1 cellular context compared by ENCODE assay signal in genomic region chr2:108616731-108617161, GRCh38.
A peak's percentile ranks its signal among the peaks of the same experiment; 100 is the strongest.
TF ChIP-seq lines count a peak whose summit lies in the region.

No MANE protein-coding gene starts in this region.

TF ChIP-seq in HEK293, 187 proteins besides CTCF, POLR2A, EP300 and RAD21 (continued from another document and continues in another):
- no peak for TF ChIP-seq ZBTB10 (tag by site-specific recombination; IDR thresholded peaks at IDR 0.05)
- no peak for TF ChIP-seq ZNF19 (tag by site-specific recombination; IDR thresholded peaks at IDR 0.05; ENCODE audit: low read depth)
- no peak for TF ChIP-seq ZNF292 (tag by site-specific recombination; IDR thresholded peaks at IDR 0.05; ENCODE audit: borderline replicate concordance, low read depth)
- TF ChIP-seq, protein P1, sequence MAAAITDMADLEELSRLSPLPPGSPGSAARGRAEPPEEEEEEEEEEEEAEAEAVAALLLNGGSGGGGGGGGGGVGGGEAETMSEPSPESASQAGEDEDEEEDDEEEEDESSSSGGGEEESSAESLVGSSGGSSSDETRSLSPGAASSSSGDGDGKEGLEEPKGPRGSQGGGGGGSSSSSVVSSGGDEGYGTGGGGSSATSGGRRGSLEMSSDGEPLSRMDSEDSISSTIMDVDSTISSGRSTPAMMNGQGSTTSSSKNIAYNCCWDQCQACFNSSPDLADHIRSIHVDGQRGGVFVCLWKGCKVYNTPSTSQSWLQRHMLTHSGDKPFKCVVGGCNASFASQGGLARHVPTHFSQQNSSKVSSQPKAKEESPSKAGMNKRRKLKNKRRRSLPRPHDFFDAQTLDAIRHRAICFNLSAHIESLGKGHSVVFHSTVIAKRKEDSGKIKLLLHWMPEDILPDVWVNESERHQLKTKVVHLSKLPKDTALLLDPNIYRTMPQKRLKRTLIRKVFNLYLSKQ (tag by site-specific recombination; IDR thresholded peaks at IDR 0.05; ENCODE audit: borderline replicate concordance): no peak
- TF ChIP-seq, protein P2, sequence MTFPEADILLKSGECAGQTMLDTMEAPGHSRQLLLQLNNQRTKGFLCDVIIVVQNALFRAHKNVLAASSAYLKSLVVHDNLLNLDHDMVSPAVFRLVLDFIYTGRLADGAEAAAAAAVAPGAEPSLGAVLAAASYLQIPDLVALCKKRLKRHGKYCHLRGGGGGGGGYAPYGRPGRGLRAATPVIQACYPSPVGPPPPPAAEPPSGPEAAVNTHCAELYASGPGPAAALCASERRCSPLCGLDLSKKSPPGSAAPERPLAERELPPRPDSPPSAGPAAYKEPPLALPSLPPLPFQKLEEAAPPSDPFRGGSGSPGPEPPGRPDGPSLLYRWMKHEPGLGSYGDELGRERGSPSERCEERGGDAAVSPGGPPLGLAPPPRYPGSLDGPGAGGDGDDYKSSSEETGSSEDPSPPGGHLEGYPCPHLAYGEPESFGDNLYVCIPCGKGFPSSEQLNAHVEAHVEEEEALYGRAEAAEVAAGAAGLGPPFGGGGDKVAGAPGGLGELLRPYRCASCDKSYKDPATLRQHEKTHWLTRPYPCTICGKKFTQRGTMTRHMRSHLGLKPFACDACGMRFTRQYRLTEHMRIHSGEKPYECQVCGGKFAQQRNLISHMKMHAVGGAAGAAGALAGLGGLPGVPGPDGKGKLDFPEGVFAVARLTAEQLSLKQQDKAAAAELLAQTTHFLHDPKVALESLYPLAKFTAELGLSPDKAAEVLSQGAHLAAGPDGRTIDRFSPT (tag by site-specific recombination; IDR thresholded peaks at IDR 0.05): peak; percentile 36; the same call in 1 of the 2 replicates
- TF ChIP-seq ZNF214 (tag by site-specific recombination; IDR thresholded peaks at IDR 0.05; ENCODE audit: borderline replicate concordance): no peak
- no peak for TF ChIP-seq ZBTB7A (tag by site-specific recombination; IDR thresholded peaks at IDR 0.05; ENCODE audit: low read depth)
- TF ChIP-seq, protein P3, sequence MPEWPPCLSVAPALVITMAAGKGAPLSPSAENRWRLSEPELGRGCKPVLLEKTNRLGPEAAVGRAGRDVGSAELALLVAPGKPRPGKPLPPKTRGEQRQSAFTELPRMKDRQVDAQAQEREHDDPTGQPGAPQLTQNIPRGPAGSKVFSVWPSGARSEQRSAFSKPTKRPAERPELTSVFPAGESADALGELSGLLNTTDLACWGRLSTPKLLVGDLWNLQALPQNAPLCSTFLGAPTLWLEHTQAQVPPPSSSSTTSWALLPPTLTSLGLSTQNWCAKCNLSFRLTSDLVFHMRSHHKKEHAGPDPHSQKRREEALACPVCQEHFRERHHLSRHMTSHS (tag by site-specific recombination; IDR thresholded peaks at IDR 0.05): peak; percentile 37; the same call in 1 of the 2 replicates
- no peak for TF ChIP-seq ZNF76 (tag by site-specific recombination; IDR thresholded peaks at IDR 0.05; ENCODE audit: borderline replicate concordance, low read depth)
- TF ChIP-seq SALL2 (tag by site-specific recombination; IDR thresholded peaks at IDR 0.05; ENCODE audit: borderline replicate concordance): no peak
- TF ChIP-seq ZNF354C (tag by site-specific recombination; IDR thresholded peaks at IDR 0.05; ENCODE audit: borderline replicate concordance, low read depth): no peak
- TF ChIP-seq, protein P4, sequence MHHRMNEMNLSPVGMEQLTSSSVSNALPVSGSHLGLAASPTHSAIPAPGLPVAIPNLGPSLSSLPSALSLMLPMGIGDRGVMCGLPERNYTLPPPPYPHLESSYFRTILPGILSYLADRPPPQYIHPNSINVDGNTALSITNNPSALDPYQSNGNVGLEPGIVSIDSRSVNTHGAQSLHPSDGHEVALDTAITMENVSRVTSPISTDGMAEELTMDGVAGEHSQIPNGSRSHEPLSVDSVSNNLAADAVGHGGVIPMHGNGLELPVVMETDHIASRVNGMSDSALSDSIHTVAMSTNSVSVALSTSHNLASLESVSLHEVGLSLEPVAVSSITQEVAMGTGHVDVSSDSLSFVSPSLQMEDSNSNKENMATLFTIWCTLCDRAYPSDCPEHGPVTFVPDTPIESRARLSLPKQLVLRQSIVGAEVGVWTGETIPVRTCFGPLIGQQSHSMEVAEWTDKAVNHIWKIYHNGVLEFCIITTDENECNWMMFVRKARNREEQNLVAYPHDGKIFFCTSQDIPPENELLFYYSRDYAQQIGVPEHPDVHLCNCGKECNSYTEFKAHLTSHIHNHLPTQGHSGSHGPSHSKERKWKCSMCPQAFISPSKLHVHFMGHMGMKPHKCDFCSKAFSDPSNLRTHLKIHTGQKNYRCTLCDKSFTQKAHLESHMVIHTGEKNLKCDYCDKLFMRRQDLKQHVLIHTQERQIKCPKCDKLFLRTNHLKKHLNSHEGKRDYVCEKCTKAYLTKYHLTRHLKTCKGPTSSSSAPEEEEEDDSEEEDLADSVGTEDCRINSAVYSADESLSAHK (tag by site-specific recombination; IDR thresholded peaks at IDR 0.05): peak; percentile 67
- no peak for TF ChIP-seq SP3 (tag by site-specific recombination; IDR thresholded peaks at IDR 0.05)
- TF ChIP-seq, protein P5, sequence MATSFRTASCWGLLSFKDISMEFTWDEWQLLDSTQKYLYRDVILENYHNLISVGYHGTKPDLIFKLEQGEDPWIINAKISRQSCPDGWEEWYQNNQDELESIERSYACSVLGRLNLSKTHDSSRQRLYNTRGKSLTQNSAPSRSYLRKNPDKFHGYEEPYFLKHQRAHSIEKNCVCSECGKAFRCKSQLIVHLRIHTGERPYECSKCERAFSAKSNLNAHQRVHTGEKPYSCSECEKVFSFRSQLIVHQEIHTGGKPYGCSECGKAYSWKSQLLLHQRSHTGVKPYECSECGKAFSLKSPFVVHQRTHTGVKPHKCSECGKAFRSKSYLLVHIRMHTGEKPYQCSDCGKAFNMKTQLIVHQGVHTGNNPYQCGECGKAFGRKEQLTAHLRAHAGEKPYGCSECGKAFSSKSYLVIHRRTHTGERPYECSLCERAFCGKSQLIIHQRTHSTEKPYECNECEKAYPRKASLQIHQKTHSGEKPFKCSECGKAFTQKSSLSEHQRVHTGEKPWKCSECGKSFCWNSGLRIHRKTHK (tag by site-specific recombination; IDR thresholded peaks at IDR 0.05): no peak
- TF ChIP-seq, protein P6, sequence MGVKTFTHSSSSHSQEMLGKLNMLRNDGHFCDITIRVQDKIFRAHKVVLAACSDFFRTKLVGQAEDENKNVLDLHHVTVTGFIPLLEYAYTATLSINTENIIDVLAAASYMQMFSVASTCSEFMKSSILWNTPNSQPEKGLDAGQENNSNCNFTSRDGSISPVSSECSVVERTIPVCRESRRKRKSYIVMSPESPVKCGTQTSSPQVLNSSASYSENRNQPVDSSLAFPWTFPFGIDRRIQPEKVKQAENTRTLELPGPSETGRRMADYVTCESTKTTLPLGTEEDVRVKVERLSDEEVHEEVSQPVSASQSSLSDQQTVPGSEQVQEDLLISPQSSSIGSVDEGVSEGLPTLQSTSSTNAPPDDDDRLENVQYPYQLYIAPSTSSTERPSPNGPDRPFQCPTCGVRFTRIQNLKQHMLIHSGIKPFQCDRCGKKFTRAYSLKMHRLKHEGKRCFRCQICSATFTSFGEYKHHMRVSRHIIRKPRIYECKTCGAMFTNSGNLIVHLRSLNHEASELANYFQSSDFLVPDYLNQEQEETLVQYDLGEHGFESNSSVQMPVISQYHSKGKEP (tag by site-specific recombination; IDR thresholded peaks at IDR 0.05): peak; percentile 75
- no peak for TF ChIP-seq ZNF449 (tag by site-specific recombination; IDR thresholded peaks at IDR 0.05)
- TF ChIP-seq ZNF18 (tag by site-specific recombination; IDR thresholded peaks at IDR 0.05): no peak
- TF ChIP-seq ZFP69B (tag by site-specific recombination; IDR thresholded peaks at IDR 0.05): no peak
- TF ChIP-seq ZBTB8A (tag by site-specific recombination; IDR thresholded peaks at IDR 0.05): no peak
- TF ChIP-seq ZNF121 (tag by site-specific recombination; IDR thresholded peaks at IDR 0.05): no peak
- TF ChIP-seq, protein P7, sequence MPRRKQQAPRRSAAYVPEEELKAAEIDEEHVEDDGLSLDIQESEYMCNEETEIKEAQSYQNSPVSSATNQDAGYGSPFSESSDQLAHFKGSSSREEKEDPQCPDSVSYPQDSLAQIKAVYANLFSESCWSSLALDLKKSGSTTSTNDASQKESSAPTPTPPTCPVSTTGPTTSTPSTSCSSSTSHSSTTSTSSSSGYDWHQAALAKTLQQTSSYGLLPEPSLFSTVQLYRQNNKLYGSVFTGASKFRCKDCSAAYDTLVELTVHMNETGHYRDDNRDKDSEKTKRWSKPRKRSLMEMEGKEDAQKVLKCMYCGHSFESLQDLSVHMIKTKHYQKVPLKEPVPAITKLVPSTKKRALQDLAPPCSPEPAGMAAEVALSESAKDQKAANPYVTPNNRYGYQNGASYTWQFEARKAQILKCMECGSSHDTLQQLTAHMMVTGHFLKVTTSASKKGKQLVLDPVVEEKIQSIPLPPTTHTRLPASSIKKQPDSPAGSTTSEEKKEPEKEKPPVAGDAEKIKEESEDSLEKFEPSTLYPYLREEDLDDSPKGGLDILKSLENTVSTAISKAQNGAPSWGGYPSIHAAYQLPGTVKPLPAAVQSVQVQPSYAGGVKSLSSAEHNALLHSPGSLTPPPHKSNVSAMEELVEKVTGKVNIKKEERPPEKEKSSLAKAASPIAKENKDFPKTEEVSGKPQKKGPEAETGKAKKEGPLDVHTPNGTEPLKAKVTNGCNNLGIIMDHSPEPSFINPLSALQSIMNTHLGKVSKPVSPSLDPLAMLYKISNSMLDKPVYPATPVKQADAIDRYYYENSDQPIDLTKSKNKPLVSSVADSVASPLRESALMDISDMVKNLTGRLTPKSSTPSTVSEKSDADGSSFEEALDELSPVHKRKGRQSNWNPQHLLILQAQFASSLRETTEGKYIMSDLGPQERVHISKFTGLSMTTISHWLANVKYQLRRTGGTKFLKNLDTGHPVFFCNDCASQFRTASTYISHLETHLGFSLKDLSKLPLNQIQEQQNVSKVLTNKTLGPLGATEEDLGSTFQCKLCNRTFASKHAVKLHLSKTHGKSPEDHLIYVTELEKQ (tag by site-specific recombination; IDR thresholded peaks at IDR 0.05; ENCODE audit: borderline replicate concordance): peak; percentile 57; the same call in 1 of the 2 replicates
- peak; percentile 47 for TF ChIP-seq ZIC2 (tag by site-specific recombination; IDR thresholded peaks at IDR 0.05)
- no peak for TF ChIP-seq ZNF621 (tag by site-specific recombination; IDR thresholded peaks at IDR 0.05)
- TF ChIP-seq BCL11A (tag by site-specific recombination; IDR thresholded peaks at IDR 0.05; ENCODE audit: low read depth): no peak
- TF ChIP-seq OSR2 (tag by site-specific recombination; IDR thresholded peaks at IDR 0.05): peak; percentile 88
- TF ChIP-seq, protein P8, sequence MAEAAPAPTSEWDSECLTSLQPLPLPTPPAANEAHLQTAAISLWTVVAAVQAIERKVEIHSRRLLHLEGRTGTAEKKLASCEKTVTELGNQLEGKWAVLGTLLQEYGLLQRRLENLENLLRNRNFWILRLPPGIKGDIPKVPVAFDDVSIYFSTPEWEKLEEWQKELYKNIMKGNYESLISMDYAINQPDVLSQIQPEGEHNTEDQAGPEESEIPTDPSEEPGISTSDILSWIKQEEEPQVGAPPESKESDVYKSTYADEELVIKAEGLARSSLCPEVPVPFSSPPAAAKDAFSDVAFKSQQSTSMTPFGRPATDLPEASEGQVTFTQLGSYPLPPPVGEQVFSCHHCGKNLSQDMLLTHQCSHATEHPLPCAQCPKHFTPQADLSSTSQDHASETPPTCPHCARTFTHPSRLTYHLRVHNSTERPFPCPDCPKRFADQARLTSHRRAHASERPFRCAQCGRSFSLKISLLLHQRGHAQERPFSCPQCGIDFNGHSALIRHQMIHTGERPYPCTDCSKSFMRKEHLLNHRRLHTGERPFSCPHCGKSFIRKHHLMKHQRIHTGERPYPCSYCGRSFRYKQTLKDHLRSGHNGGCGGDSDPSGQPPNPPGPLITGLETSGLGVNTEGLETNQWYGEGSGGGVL (tag by site-specific recombination; IDR thresholded peaks at IDR 0.05): no peak
- 0 out of 2 replicates have a peak, but pooled peaks have one; percentile 50 for TF ChIP-seq GLI2 (tag by site-specific recombination; IDR thresholded peaks at IDR 0.05; ENCODE audit: borderline replicate concordance, low read depth)
- TF ChIP-seq ZNF184 (tag by site-specific recombination; IDR thresholded peaks at IDR 0.05): 0 out of 2 replicates have a peak, but pooled peaks have one; percentile 38
- no peak for TF ChIP-seq ZNF266 (tag by site-specific recombination; IDR thresholded peaks at IDR 0.05; ENCODE audit: low read depth)
- no peak for TF ChIP-seq ZNF248 (tag by site-specific recombination; IDR thresholded peaks at IDR 0.05)
- TF ChIP-seq ZNF626 (tag by site-specific recombination; IDR thresholded peaks at IDR 0.05): no peak
- no peak for TF ChIP-seq ZNF174 (tag by site-specific recombination; IDR thresholded peaks at IDR 0.05)
- TF ChIP-seq YY1 (tag by site-specific recombination; IDR thresholded peaks at IDR 0.05): no peak
- TF ChIP-seq ZNF623 (tag by site-specific recombination; IDR thresholded peaks at IDR 0.05): no peak
